22 cellular contexts compared by ENCODE assay signal in the genomic region with DNA sequence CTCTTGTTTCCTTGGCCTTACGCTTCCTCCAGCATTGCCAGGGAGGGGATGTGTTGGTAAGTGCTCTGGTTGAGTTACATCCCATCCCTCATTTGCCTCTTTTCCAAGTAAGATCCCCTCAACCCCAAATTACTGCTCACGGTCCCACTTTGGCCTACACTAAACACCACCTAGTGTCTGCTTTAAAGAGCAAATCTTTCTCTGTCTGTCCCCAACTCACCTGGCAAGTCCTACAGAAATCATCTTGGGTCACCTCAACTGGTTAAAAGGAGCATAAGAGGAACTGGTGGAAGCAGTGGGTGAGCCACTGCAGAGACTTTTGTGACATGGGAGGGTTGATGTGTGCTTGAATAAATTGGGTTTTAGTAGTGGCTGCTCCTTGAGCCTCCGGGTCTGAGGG. TPM values are rescaled to one million over a fixed set of nuclear protein-coding genes. Genes with fewer than 3 reads are reported as not detected.
DNase-seq lines count a peak whose midpoint lies in the region; ATAC-seq and TF ChIP-seq lines count a peak whose summit lies in the region.
"Had no signal": no experiment of that assay in that cellular context is flagged by ENCODE, and none has a peak within 500 bp of the region (broad histone marks: within the 10 kb centered on the region; RNA-seq: fewer than 3 reads in every experiment).

No MANE protein-coding gene starts in this region.

- no peak overlapping the region for H3K27ac Mint-ChIP-seq in activated CD8-positive, alpha-beta memory T cell treated with anti-CD3 and anti-CD28 coated beads, Interleukin-2, amount 10 ng/mL, durations not matched to agents 7 days and 5 days
- H3K27ac Mint-ChIP-seq: CD4-positive, alpha-beta memory T cell had no signal

- CTCF ChIA-PET in activated CD8-positive, alpha-beta memory T cell treated with anti-CD3 and anti-CD28 coated beads, Interleukin-2, amount 10 ng/mL, durations not matched to agents 7 days and 5 days (lab: Charles Lee) = interaction anchor here (0.6 to 5.2 kb wide), 3 partner anchors 34 to 161 kb away, joined by 3 to 105 read pairs (median 3); no protein-coding TSS in a partner anchor

- no peaks in the 10 kb centered on the region for H4K20me1 ChIP-seq in OCI-LY3 (ENCODE audit: insufficient read depth, low read length)

- H3K4me1 Mint-ChIP-seq in activated CD8-positive, alpha-beta memory T cell treated with anti-CD3 and anti-CD28 coated beads, Interleukin-2, amount 10 ng/mL, durations not matched to agents 7 days and 5 days = peaks cover 18% of the 10 kb centered on the region

- H3K4me3 ChIP-seq in OCI-LY3 (ENCODE audit: low read length) (no peak overlapping the region), coronary artery (no peak overlapping the region)
- H3K4me3 ChIP-seq in effector memory CD4-positive, alpha-beta T cell (ENCODE audit: insufficient read depth, low read depth, low read length, poor library complexity, severe bottlenecking) = no peak overlapping the region
- H3K4me3 ChIP-seq: K562, SK-N-MC had no signal

- H3K27me3 Mint-ChIP-seq in activated CD8-positive, alpha-beta memory T cell treated with anti-CD3 and anti-CD28 coated beads, Interleukin-2, amount 10 ng/mL, durations not matched to agents 7 days and 5 days = peaks cover 3% of the 10 kb centered on the region

- H3K4me1 ChIP-seq in OCI-LY3 (ENCODE audit: low read length) = no peaks in the 10 kb centered on the region
- H3K4me1 ChIP-seq in effector memory CD4-positive, alpha-beta T cell (ENCODE audit: control insufficient read depth, insufficient read depth, low read length, poor library complexity, severe bottlenecking) = no peaks in the 10 kb centered on the region

- no peaks in the 10 kb centered on the region for H3K9me3 Mint-ChIP-seq in activated CD8-positive, alpha-beta memory T cell treated with anti-CD3 and anti-CD28 coated beads, Interleukin-2, amount 10 ng/mL, durations not matched to agents 7 days and 5 days (ENCODE audit: low read depth)
- H3K9me3 Mint-ChIP-seq: CD4-positive, alpha-beta memory T cell had no signal

- no peak overlapping the region for H3K9ac ChIP-seq in OCI-LY3 (ENCODE audit: low read length)

- ATAC-seq in activated CD8-positive, alpha-beta memory T cell treated with anti-CD3 and anti-CD28 coated beads, Interleukin-2, amount 10 ng/mL, durations not matched to agents 7 days and 5 days = no peak
- no peak for ATAC-seq in HG03039 (IDR thresholded peaks at IDR 0.05; ENCODE audit: unreplicated experiment)
- ATAC-seq: K562 had no signal

- H3K27me3 ChIP-seq in OCI-LY3 (ENCODE audit: low read depth, low read length) = no peaks in the 10 kb centered on the region
- H3K27me3 ChIP-seq in effector memory CD4-positive, alpha-beta T cell (replicated peaks; ENCODE audit: control insufficient read depth, insufficient read depth, low read length, poor library complexity, severe bottlenecking) = no peaks in the 10 kb centered on the region

- no peaks in the 10 kb centered on the region for H3K9me3 ChIP-seq in OCI-LY3 (ENCODE audit: insufficient read depth, low read length)
- H3K9me3 ChIP-seq in effector memory CD4-positive, alpha-beta T cell (ENCODE audit: control insufficient read depth, low read length) = no peaks in the 10 kb centered on the region

- no peaks in the 10 kb centered on the region for H3K79me2 ChIP-seq in OCI-LY3 (ENCODE audit: low read length)

- no peak overlapping the region for H2AFZ ChIP-seq in OCI-LY3 (ENCODE audit: low read depth, low read length)

- no peak overlapping the region for H3K27ac ChIP-seq in OCI-LY3 (ENCODE audit: low read length)
- H3K27ac ChIP-seq in coronary artery = no peak overlapping the region
- H3K27ac ChIP-seq in effector memory CD4-positive, alpha-beta T cell (ENCODE audit: insufficient read depth, low read length, poor library complexity, severe bottlenecking) = no peak overlapping the region
- H3K27ac ChIP-seq: SK-N-MC had no signal

- no peak overlapping the region for H3K4me3 Mint-ChIP-seq in activated CD8-positive, alpha-beta memory T cell treated with anti-CD3 and anti-CD28 coated beads, Interleukin-2, amount 10 ng/mL, durations not matched to agents 7 days and 5 days
- H3K4me3 Mint-ChIP-seq: CD4-positive, alpha-beta memory T cell had no signal

- peak; percentile 33 for DNase-seq in activated CD8-positive, alpha-beta memory T cell treated with anti-CD3 and anti-CD28 coated beads, Interleukin-2, amount 10 ng/mL, durations not matched to agents 7 days and 5 days
- no peak for DNase-seq in activated CD8-positive, alpha-beta memory T cell treated with anti-CD3 and anti-CD28 coated beads for 24 hours
- peak; percentile 17 for DNase-seq in coronary artery (ENCODE audit: low spot score)
- no peak for DNase-seq in T-helper 2 cell
- DNase-seq in effector memory CD4-positive, alpha-beta T cell = no peak
- DNase-seq: C1 segment of cervical spinal cord; CD4-positive, alpha-beta memory T cell; COR-L47; DMS53; GOT3; Kasumi-1; NCI-H1105 treated with DMSO at 0.1 percent for 48 hours; NCI-H2029; NCI-H446; NCI-H526 treated with DMSO at 0.1 percent for 48 hours; SIG-M5 had no signal

- H3K36me3 Mint-ChIP-seq in activated CD8-positive, alpha-beta memory T cell treated with anti-CD3 and anti-CD28 coated beads, Interleukin-2, amount 10 ng/mL, durations not matched to agents 7 days and 5 days = no peaks in the 10 kb centered on the region
- H3K36me3 Mint-ChIP-seq: CD4-positive, alpha-beta memory T cell had no signal

- H3K36me3 ChIP-seq in OCI-LY3 (replicated peaks; ENCODE audit: low read depth, low read length) = no peaks in the 10 kb centered on the region
- H3K36me3 ChIP-seq in effector memory CD4-positive, alpha-beta T cell (ENCODE audit: control insufficient read depth, insufficient read depth, low read length) = no peaks in the 10 kb centered on the region

- TF ChIP-seq CTCF in OCI-LY3 (IDR thresholded peaks at IDR 0.05; ENCODE audit: low read depth, low read length) = peak; percentile 34
- TF ChIP-seq CTCF in coronary artery (IDR thresholded peaks at IDR 0.05) = no peak

- no peak overlapping the region for H3K4me2 ChIP-seq in OCI-LY3 (ENCODE audit: low read length)

RNA-seq across cellular contexts. Expression of a gene that starts 55.2 kb away (rescaled TPM):
- not detected for total RNA-seq in activated CD8-positive, alpha-beta memory T cell treated with anti-CD3 and anti-CD28 coated beads, Interleukin-2, amount 10 ng/mL, durations not matched to agents 7 days and 5 days
- total RNA-seq: CD4-positive, alpha-beta memory T cell; HT1080; K562; M059J had no signal

Comparison
In these comparisons a context has a peak if more than half of its experiments do, and no peak if none do; other contexts are left out.
1. DNase-seq: peak in activated CD8-positive, alpha-beta memory T cell treated with anti-CD3 and anti-CD28 coated beads, Interleukin-2, amount 10 ng/mL, durations not matched to agents 7 days and 5 days (single experiment) and coronary artery (single experiment); none in activated CD8-positive, alpha-beta memory T cell treated with anti-CD3 and anti-CD28 coated beads for 24 hours (single experiment), T-helper 2 cell (0 of 5) and effector memory CD4-positive, alpha-beta T cell (0 of 3).